In genomic region chr10:34890931-34891330, GRCh38 we compare ENCODE assay signal across 21 cellular contexts.
"Had no signal": no experiment of that assay in that cellular context is flagged by ENCODE, and none has a peak within 500 bp of the region (broad histone marks: within the 10 kb centered on the region; RNA-seq: fewer than 3 reads in every experiment).

No MANE protein-coding gene starts in this region.

- H3K27ac Mint-ChIP-seq: activated CD4-positive, alpha-beta T cell treated with anti-CD3 and anti-CD28 coated beads, Interleukin-2, amount 10 ng/mL, durations not matched to agents 24 days and 14 days; activated CD8-positive, alpha-beta T cell treated with anti-CD3 and anti-CD28 coated beads, Interleukin-2, amount 10 ng/mL, durations not matched to agents 7 days and 5 days; activated naive CD4-positive, alpha-beta T cell treated with anti-CD3 and anti-CD28 coated beads for 36 hours; nephron; T-cell had no signal

- H3K27me3 ChIP-seq: thyroid gland had no signal

- H3K36me3 Mint-ChIP-seq: brain, T-cell had no signal

- H3K4me1 Mint-ChIP-seq: activated CD4-positive, alpha-beta T cell treated with anti-CD3 and anti-CD28 coated beads, Interleukin-2, amount 10 ng/mL, durations not matched to agents 24 days and 14 days; T-cell had no signal

- H3K36me3 ChIP-seq: lower lobe of right lung, prostate gland, thyroid gland had no signal

- H3K9me3 Mint-ChIP-seq: activated CD4-positive, alpha-beta T cell treated with anti-CD3 and anti-CD28 coated beads, Interleukin-2, amount 10 ng/mL, durations not matched to agents 24 days and 14 days; activated naive CD4-positive, alpha-beta T cell treated with anti-CD3 and anti-CD28 coated beads for 36 hours; activated T-cell treated with anti-CD3 and anti-CD28 coated beads, Interleukin-2, amount 50 U/mL, for 4 hours; T-cell had no signal

- DNase-seq: activated CD4-positive, alpha-beta T cell treated with anti-CD3 and anti-CD28 coated beads, Interleukin-2, amount 10 ng/mL, durations not matched to agents 24 days and 14 days; activated CD8-positive, alpha-beta T cell treated with anti-CD3 and anti-CD28 coated beads, Interleukin-2, amount 10 ng/mL, durations not matched to agents 7 days and 5 days; activated naive CD4-positive, alpha-beta T cell treated with anti-CD3 and anti-CD28 coated beads for 36 hours; activated T-cell treated with anti-CD3 and anti-CD28 coated beads, Interleukin-2, amount 50 U/mL, for 4 hours; caudate nucleus; dorsolateral prefrontal cortex; islet precursor cell; left colon; lower lobe of right lung; midbrain; right cardiac atrium; stimulated activated CD4-positive, alpha-beta T cell treated with anti-CD3 and anti-CD28 coated beads, Interleukin-15, amount 100 ng/mL, for 24 hours; stimulated activated CD4-positive, alpha-beta T cell treated with anti-CD3 and anti-CD28 coated beads, Interleukin-4, amount 100 ng/mL, for 1 hour; T-cell; T-helper 9 cell had no signal

- H3K27ac ChIP-seq: dorsolateral prefrontal cortex, lower lobe of right lung, prostate gland, skin epidermis, thyroid gland had no signal

- H3K4me3 ChIP-seq: dorsolateral prefrontal cortex, lower lobe of right lung, prostate gland, skin epidermis, thyroid gland had no signal

- ATAC-seq: activated CD8-positive, alpha-beta T cell treated with anti-CD3 and anti-CD28 coated beads, Interleukin-2, amount 10 ng/mL, durations not matched to agents 7 days and 5 days; activated T-cell treated with anti-CD3 and anti-CD28 coated beads, Interleukin-2, amount 50 U/mL, for 4 hours; left colon; lower lobe of right lung; SK-N-SH treated with all-trans-retinoic acid at 6 μM for 48 hours; T-cell had no signal

- H3K4me1 ChIP-seq: lower lobe of right lung, prostate gland had no signal

- H3K9me3 ChIP-seq: lower lobe of right lung, prostate gland, thyroid gland had no signal

- H3K4me3 Mint-ChIP-seq: activated CD4-positive, alpha-beta T cell treated with anti-CD3 and anti-CD28 coated beads, Interleukin-2, amount 10 ng/mL, durations not matched to agents 24 days and 14 days; activated CD8-positive, alpha-beta T cell treated with anti-CD3 and anti-CD28 coated beads, Interleukin-2, amount 10 ng/mL, durations not matched to agents 7 days and 5 days; activated naive CD4-positive, alpha-beta T cell treated with anti-CD3 and anti-CD28 coated beads for 36 hours; activated T-cell treated with anti-CD3 and anti-CD28 coated beads, Interleukin-2, amount 50 U/mL, for 4 hours; brain; nephron; T-cell had no signal

- H3K27me3 Mint-ChIP-seq: activated CD4-positive, alpha-beta T cell treated with anti-CD3 and anti-CD28 coated beads, Interleukin-2, amount 10 ng/mL, durations not matched to agents 24 days and 14 days; T-cell had no signal
